1 cellular context compared by ENCODE assay signal in genomic region chr2:3630631-3631030, GRCh38.
TF ChIP-seq lines count a peak whose summit lies in the region.

No MANE protein-coding gene starts in this region.

TF ChIP-seq in endothelial cell of umbilical vein, 7 proteins besides CTCF, POLR2A, EP300 and RAD21 (continued from another document):
- TF ChIP-seq FOS (IDR thresholded peaks at IDR 0.05; ENCODE audit: borderline replicate concordance, insufficient read depth, low read length), result no peak
- no peak for TF ChIP-seq GATA2 (IDR thresholded peaks at IDR 0.05; ENCODE audit: insufficient read depth, insufficient read length, low read depth, low read length)
- no peak for TF ChIP-seq POLR2AphosphoS5 (IDR thresholded peaks at IDR 0.05; ENCODE audit: insufficient read depth, low read depth, low read length)
- TF ChIP-seq MYC (IDR thresholded peaks at IDR 0.05; ENCODE audit: low read depth, low read length), result no peak
- TF ChIP-seq EZH2 (IDR thresholded peaks at IDR 0.05; ENCODE audit: borderline replicate concordance, low read depth, low read length, severe bottlenecking), result no peak
